ENCODE assay signal across 8 cellular contexts in genomic region chr7:91852263-91852741, GRCh38. TPM values are rescaled to one million over a fixed set of nuclear protein-coding genes. Genes with fewer than 3 reads are reported as not detected.
DNase-seq lines count a peak whose midpoint lies in the region; ATAC-seq and TF ChIP-seq lines count a peak whose summit lies in the region.

No MANE protein-coding gene starts in this region.

- H3K4me3 ChIP-seq in NT2/D1 (ENCODE audit: insufficient read length, low read depth) = no peak overlapping the region
- no peak overlapping the region for H3K4me3 ChIP-seq in effector memory CD4-positive, alpha-beta T cell (ENCODE audit: insufficient read depth, low read depth, low read length, poor library complexity, severe bottlenecking)
- no peak overlapping the region for H3K4me3 ChIP-seq in gastrocnemius medialis

- H3K9me3 ChIP-seq in NT2/D1 (ENCODE audit: insufficient read depth, low read length) (no peaks in the 10 kb centered on the region), gastrocnemius medialis (no peaks in the 10 kb centered on the region)
- H3K9me3 ChIP-seq in effector memory CD4-positive, alpha-beta T cell (ENCODE audit: control insufficient read depth, low read length) = no peaks in the 10 kb centered on the region

- ATAC-seq in GM21825 (IDR thresholded peaks at IDR 0.05; ENCODE audit: unreplicated experiment) (peak; percentile 67), gastrocnemius medialis (no peak)

- intact Hi-C loops in gastrocnemius medialis (cut with DNase I; ENCODE audit: low total_unique reads) = no loop called here

- TF ChIP-seq POLR2A in gastrocnemius medialis (IDR thresholded peaks at IDR 0.05) = no peak

- no peak overlapping the region for H3K27ac ChIP-seq in effector memory CD4-positive, alpha-beta T cell (ENCODE audit: insufficient read depth, low read length, poor library complexity, severe bottlenecking)
- H3K27ac ChIP-seq in gastrocnemius medialis = no peak overlapping the region

- DNase-seq in EH (ENCODE audit: low read depth) (peak; percentile 35), NT2/D1 (ENCODE audit: low read depth, low spot score) (peak; percentile 23), glomerular visceral epithelial cell (ENCODE audit: extremely low spot score) (peak; percentile 1), anterior cingulate cortex (lab: John Stamatoyannopoulos, UW) (no peak), gastrocnemius medialis (no peak)
- DNase-seq in effector memory CD4-positive, alpha-beta T cell = no peak
- no peak for DNase-seq in central memory CD4-positive, alpha-beta T cell

- no peak overlapping the region for H3K9ac ChIP-seq in NT2/D1 (ENCODE audit: insufficient read length, low read depth)

- no peaks in the 10 kb centered on the region for H3K27me3 ChIP-seq in NT2/D1 (ENCODE audit: insufficient read depth, insufficient read length)
- H3K27me3 ChIP-seq in effector memory CD4-positive, alpha-beta T cell (replicated peaks; ENCODE audit: control insufficient read depth, insufficient read depth, low read length, poor library complexity, severe bottlenecking) = no peaks in the 10 kb centered on the region
- H3K27me3 ChIP-seq in gastrocnemius medialis = no peaks in the 10 kb centered on the region

- H3K4me1 ChIP-seq in NT2/D1 (ENCODE audit: insufficient read depth, insufficient read length) (no peaks in the 10 kb centered on the region), gastrocnemius medialis (no peaks in the 10 kb centered on the region)
- no peaks in the 10 kb centered on the region for H3K4me1 ChIP-seq in effector memory CD4-positive, alpha-beta T cell (ENCODE audit: control insufficient read depth, insufficient read depth, low read length, poor library complexity, severe bottlenecking)

- in situ Hi-C loops in gastrocnemius medialis (cut with MboI; ENCODE audit: low sequenced_read_pairs in 4 of 4) = no loop called here

- H3K36me3 ChIP-seq in NT2/D1 (ENCODE audit: insufficient read depth, insufficient read length, low read length) = no peaks in the 10 kb centered on the region
- no peaks in the 10 kb centered on the region for H3K36me3 ChIP-seq in effector memory CD4-positive, alpha-beta T cell (ENCODE audit: control insufficient read depth, insufficient read depth, low read length)
- no peaks in the 10 kb centered on the region for H3K36me3 ChIP-seq in gastrocnemius medialis

- no peak for TF ChIP-seq CTCF in gastrocnemius medialis (IDR thresholded peaks at IDR 0.05 in 4 of 5, conservative IDR thresholded peaks at IDR 0.05 in 1 of 5)

RNA-seq across cellular contexts. Expression of gene MTERF1, which starts 28.2 kb away (rescaled TPM):
- total RNA-seq in gastrocnemius medialis = 1 to 10 TPM; 3.3 to 5.5 (median 3.7) TPM

Comparison
In these comparisons a context has a peak if more than half of its experiments do, and no peak if none do; other contexts are left out.
1. DNase-seq: peak in EH (single experiment), NT2/D1 (single experiment) and glomerular visceral epithelial cell (single experiment); none in effector memory CD4-positive, alpha-beta T cell (0 of 3), central memory CD4-positive, alpha-beta T cell (single experiment), anterior cingulate cortex (0 of 58) and gastrocnemius medialis (0 of 2).